Comparison of ENCODE assay signal across 2 cellular contexts in the genomic region with DNA sequence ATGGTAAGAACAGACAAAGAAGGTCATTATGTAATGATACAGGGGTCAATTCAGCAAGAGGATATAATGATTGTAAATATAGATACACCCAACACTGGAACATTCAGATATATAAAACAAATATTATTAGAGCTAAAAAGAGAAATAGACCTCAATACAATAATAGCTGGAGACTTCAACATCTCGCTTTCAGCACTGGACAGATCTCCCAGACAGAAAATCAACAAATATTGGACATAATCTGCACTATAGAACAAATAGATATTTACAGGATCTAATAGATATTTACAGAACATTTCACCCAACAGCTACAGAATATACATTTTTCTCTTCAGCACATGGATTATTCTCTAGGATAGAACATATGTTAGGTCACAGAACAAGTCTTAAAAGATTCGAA.
TF ChIP-seq lines count a peak whose summit lies in the region.

No MANE protein-coding gene starts in this region.

TF ChIP-seq in SK-N-SH, 30 proteins besides CTCF, POLR2A, EP300 and RAD21:
- TF ChIP-seq, protein P1, sequence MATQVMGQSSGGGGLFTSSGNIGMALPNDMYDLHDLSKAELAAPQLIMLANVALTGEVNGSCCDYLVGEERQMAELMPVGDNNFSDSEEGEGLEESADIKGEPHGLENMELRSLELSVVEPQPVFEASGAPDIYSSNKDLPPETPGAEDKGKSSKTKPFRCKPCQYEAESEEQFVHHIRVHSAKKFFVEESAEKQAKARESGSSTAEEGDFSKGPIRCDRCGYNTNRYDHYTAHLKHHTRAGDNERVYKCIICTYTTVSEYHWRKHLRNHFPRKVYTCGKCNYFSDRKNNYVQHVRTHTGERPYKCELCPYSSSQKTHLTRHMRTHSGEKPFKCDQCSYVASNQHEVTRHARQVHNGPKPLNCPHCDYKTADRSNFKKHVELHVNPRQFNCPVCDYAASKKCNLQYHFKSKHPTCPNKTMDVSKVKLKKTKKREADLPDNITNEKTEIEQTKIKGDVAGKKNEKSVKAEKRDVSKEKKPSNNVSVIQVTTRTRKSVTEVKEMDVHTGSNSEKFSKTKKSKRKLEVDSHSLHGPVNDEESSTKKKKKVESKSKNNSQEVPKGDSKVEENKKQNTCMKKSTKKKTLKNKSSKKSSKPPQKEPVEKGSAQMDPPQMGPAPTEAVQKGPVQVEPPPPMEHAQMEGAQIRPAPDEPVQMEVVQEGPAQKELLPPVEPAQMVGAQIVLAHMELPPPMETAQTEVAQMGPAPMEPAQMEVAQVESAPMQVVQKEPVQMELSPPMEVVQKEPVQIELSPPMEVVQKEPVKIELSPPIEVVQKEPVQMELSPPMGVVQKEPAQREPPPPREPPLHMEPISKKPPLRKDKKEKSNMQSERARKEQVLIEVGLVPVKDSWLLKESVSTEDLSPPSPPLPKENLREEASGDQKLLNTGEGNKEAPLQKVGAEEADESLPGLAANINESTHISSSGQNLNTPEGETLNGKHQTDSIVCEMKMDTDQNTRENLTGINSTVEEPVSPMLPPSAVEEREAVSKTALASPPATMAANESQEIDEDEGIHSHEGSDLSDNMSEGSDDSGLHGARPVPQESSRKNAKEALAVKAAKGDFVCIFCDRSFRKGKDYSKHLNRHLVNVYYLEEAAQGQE (IDR thresholded peaks at IDR 0.05; ENCODE audit: low read depth, low read length): peak; percentile 83
- no peak for TF ChIP-seq FOSL2 (IDR thresholded peaks at IDR 0.05; ENCODE audit: borderline replicate concordance, low read depth)

TF ChIP-seq in HCT116, 20 proteins besides CTCF, POLR2A, EP300 and RAD21 (continued from another document):
- TF ChIP-seq, protein P1 (IDR thresholded peaks at IDR 0.05; ENCODE audit: low read depth): peak; percentile 35
